8 cellular contexts compared by ENCODE assay signal in genomic region chr1:91697322-91698260, GRCh38.
A peak's percentile ranks its signal among the peaks of the same experiment; 100 is the strongest.
DNase-seq lines count a peak whose midpoint lies in the region; ATAC-seq and TF ChIP-seq lines count a peak whose summit lies in the region.

No MANE protein-coding gene starts in this region.

- H3F3A ChIP-seq in PC-3 (ENCODE audit: low read length, unreplicated experiment): no peaks in the 10 kb centered on the region

- intact Hi-C loops in PC-3 (cut with micrococcal nuclease): loop anchor here (10.0 kb wide), 1 partner anchor 143 kb away; no protein-coding TSS in a partner anchor

- H3K4me2 ChIP-seq in PC-3 (ENCODE audit: low read length): no peak overlapping the region

- H2AFZ ChIP-seq in PC-3 (ENCODE audit: low read length): no peak overlapping the region

- POLR2A ChIA-PET in PC-3 (lab: Charles Lee; ENCODE audit: unreplicated experiment): no interaction called here

- ATAC-seq in GM19324 (IDR thresholded peaks at IDR 0.05; ENCODE audit: low FRiP score, unreplicated experiment): peak; percentile 70
- peak; percentile 87 for ATAC-seq in HG03159 (IDR thresholded peaks at IDR 0.05; ENCODE audit: unreplicated experiment)
- peak; percentile 54 for ATAC-seq in omental fat pad (ENCODE audit: low FRiP score)
- ATAC-seq in PC-3: no peak

- H3K36me3 ChIP-seq in MG63 (no peaks in the 10 kb centered on the region), PC-3 (ENCODE audit: low read depth, low read length) (no peaks in the 10 kb centered on the region)

- peak; percentile 79 for DNase-seq in activated effector memory CD4-positive, alpha-beta T cell treated with anti-CD3 and anti-CD28 coated beads, Interleukin-2, amount 50 U/mL, for 16 hours
- DNase-seq in omental fat pad (ENCODE audit: low spot score) (no peak), H4 (ENCODE audit: low spot score) (no peak), MG63 (no peak), PC-3 (no peak), ureter (ENCODE audit: low spot score) (no peak)

- CTCF ChIA-PET in PC-3 (lab: Charles Lee): no interaction called here

- H3K4me1 ChIP-seq in PC-3 (ENCODE audit: insufficient read depth, low read length): no peaks in the 10 kb centered on the region

- H3K79me2 ChIP-seq in PC-3 (ENCODE audit: low read length): no peaks in the 10 kb centered on the region

- TF ChIP-seq CTCF in omental fat pad (IDR thresholded peaks at IDR 0.05) (no peak), PC-3 (conservative IDR thresholded peaks at IDR 0.05; ENCODE audit: low read depth, low read length) (no peak)

- no peak overlapping the region for H3K9ac ChIP-seq in PC-3 (ENCODE audit: low read length)

- H3K4me3 ChIP-seq in MG63 (no peak overlapping the region), PC-3 (ENCODE audit: low read length) (no peak overlapping the region)

- no peaks in the 10 kb centered on the region for H3K9me3 ChIP-seq in MG63
- H3K9me3 ChIP-seq in PC-3 (ENCODE audit: low read length): no peaks in the 10 kb centered on the region

- BruUV-seq in PC-3 (replicated peaks; lab: Mats Ljungman, UMichigan): no TSS peak

- H4K20me1 ChIP-seq in PC-3 (ENCODE audit: low read length): no peaks in the 10 kb centered on the region

- H3K9me2 ChIP-seq in PC-3 (replicated peaks; ENCODE audit: low read length): no peaks in the 10 kb centered on the region

- H3K27ac ChIP-seq in PC-3 (ENCODE audit: low read length): no peak overlapping the region

- H3K27me3 ChIP-seq in MG63: no peaks in the 10 kb centered on the region
- H3K27me3 ChIP-seq in PC-3 (ENCODE audit: low read length): no peaks in the 10 kb centered on the region
